16 cellular contexts compared by ENCODE assay signal in genomic region chr1:35852241-35852640, GRCh38. TPM values are rescaled to one million over a fixed set of nuclear protein-coding genes. Genes with fewer than 3 reads are reported as not detected.
DNase-seq lines count a peak whose midpoint lies in the region; ATAC-seq and TF ChIP-seq lines count a peak whose summit lies in the region.
"Had no signal": no experiment of that assay in that cellular context is flagged by ENCODE, and none has a peak within 500 bp of the region (broad histone marks: within the 10 kb centered on the region; RNA-seq: fewer than 3 reads in every experiment).

No MANE protein-coding gene starts in this region.

- TF ChIP-seq POLR2A in gastroesophageal sphincter (IDR thresholded peaks at IDR 0.05) (no peak), sigmoid colon (IDR thresholded peaks at IDR 0.05) (no peak), spleen (IDR thresholded peaks at IDR 0.05) (no peak)

- H3K4me1 ChIP-seq in left ventricle myocardium inferior (peaks cover 56% of the 10 kb centered on the region), gastroesophageal sphincter (peaks cover 14 to 54% (median 19%) of the 10 kb centered on the region in 3 donors), sigmoid colon (peaks cover 0 to 47% (median 36%) of the 10 kb centered on the region in 4 donors), spleen (peaks cover 0 to 13% (median 2%) of the 10 kb centered on the region in 6 donors)
- H3K4me1 ChIP-seq: A549 had no signal

- H3K9me3 ChIP-seq in left ventricle myocardium inferior (replicated peaks) (no peaks in the 10 kb centered on the region), gastroesophageal sphincter (no peaks in the 10 kb centered on the region), sigmoid colon (no peaks in the 10 kb centered on the region), spleen (no peaks in the 10 kb centered on the region)
- H3K9me3 ChIP-seq: A549 had no signal

- ATAC-seq in left ventricle myocardium superior: no peak
- no peak for ATAC-seq in gastroesophageal sphincter
- ATAC-seq in GM19397 (IDR thresholded peaks at IDR 0.05; ENCODE audit: unreplicated experiment): no peak
- ATAC-seq: A549, HCT116, PC-3 had no signal

- H3K4me3 ChIP-seq in left ventricle myocardium inferior: no peak overlapping the region
- H3K4me3 ChIP-seq in gastroesophageal sphincter: no peak overlapping the region
- no peak overlapping the region for H3K4me3 ChIP-seq in sigmoid colon
- no peak overlapping the region for H3K4me3 ChIP-seq in spleen
- H3K4me3 ChIP-seq: A549 had no signal

- TF ChIP-seq CTCF in left ventricle myocardium inferior (IDR thresholded peaks at IDR 0.05; ENCODE audit: borderline replicate concordance): no peak
- no peak for TF ChIP-seq CTCF in gastroesophageal sphincter (IDR thresholded peaks at IDR 0.05)
- no peak for TF ChIP-seq CTCF in sigmoid colon (IDR thresholded peaks at IDR 0.05)
- no peak for TF ChIP-seq CTCF in spleen (IDR thresholded peaks at IDR 0.05 in 8 of 11, conservative IDR thresholded peaks at IDR 0.05 in 3 of 11)

- H3K27ac ChIP-seq in left ventricle myocardium inferior (replicated peaks) (peak overlapping the region; percentile 84), gastroesophageal sphincter (peak overlapping the region; percentile 63 to 83 (median 82)), sigmoid colon (peak overlapping the region; percentile 50 to 82 (median 72)), spleen (no peak overlapping the region)
- H3K27ac ChIP-seq: A549, C4-2B had no signal

- TF ChIP-seq EP300 in gastroesophageal sphincter (IDR thresholded peaks at IDR 0.05) (no peak), sigmoid colon (IDR thresholded peaks at IDR 0.05) (no peak)

- H3K36me3 ChIP-seq in left ventricle myocardium inferior: peaks cover 44% of the 10 kb centered on the region
- peaks cover 0 to 52% of the 10 kb centered on the region in 2 donors for H3K36me3 ChIP-seq in gastroesophageal sphincter
- peaks cover 0 to 40% (median 25%) of the 10 kb centered on the region in 4 donors for H3K36me3 ChIP-seq in sigmoid colon
- H3K36me3 ChIP-seq in spleen: peaks cover 3 to 88% (median 55%) of the 10 kb centered on the region in 6 donors

- H3K27me3 ChIP-seq in left ventricle myocardium inferior (ENCODE audit: low read depth): no peaks in the 10 kb centered on the region
- H3K27me3 ChIP-seq in gastroesophageal sphincter: no peaks in the 10 kb centered on the region
- H3K27me3 ChIP-seq in sigmoid colon: no peaks in the 10 kb centered on the region
- no peaks in the 10 kb centered on the region for H3K27me3 ChIP-seq in spleen (replicated peaks in 1 of 7)

- DNase-seq in left ventricle myocardium inferior: no peak
- no peak for DNase-seq in left ventricle myocardium superior
- no peak for DNase-seq in sigmoid colon
- no peak for DNase-seq in DMS153 (lab: John Stamatoyannopoulos, UW)
- DNase-seq in spleen: no peak
- DNase-seq in NCI-H187 treated with DMSO at 0.1 percent for 48 hours (lab: John Stamatoyannopoulos, UW): no peak
- DNase-seq: NCI-H146, NCI-H2107, NCI-H226, NCI-H526, PC-3 had no signal

- 33 to 44% methylated on average over 2 of the region's 2 CpGs for WGBS in gastroesophageal sphincter (ENCODE audit: low coverage in 1 of 2), 2 donors
- WGBS in sigmoid colon, 2 donors: 36 to 40% methylated on average over 2 of the region's 2 CpGs
- 42 to 50% (median 45%) methylated on average over 2 of the region's 2 CpGs for WGBS in spleen, 5 donors

- intact Hi-C loops in left ventricle myocardium inferior (cut with micrococcal nuclease) (no loop called here), left ventricle myocardium superior (cut with micrococcal nuclease) (no loop called here), sigmoid colon (cut with DNase I) (no loop called here), spleen (cut with DNase I; ENCODE audit: low total_unique reads) (no loop called here)

RNA-seq across cellular contexts. Expression of gene AGO1, which starts 30.8 kb away (rescaled TPM):
- total RNA-seq in left ventricle myocardium inferior: 18.8 TPM
- total RNA-seq in left ventricle myocardium superior: 20.3 TPM
- 10 to 100 TPM; 19.5 to 39.5 (median 24.1) TPM for total RNA-seq in gastroesophageal sphincter
- total RNA-seq in sigmoid colon: 10 to 100 TPM; 17.1 to 26.3 (median 19.6) TPM
- 1 to 10 TPM; 3.0 to 8.9 (median 3.9) TPM for polyA plus RNA-seq in sigmoid colon
- total RNA-seq in spleen: 10 to 100 TPM; 27.4 to 38.2 (median 32.4) TPM
- 1 to 10 TPM; 2.3 to 4.3 (median 2.9) TPM for polyA plus RNA-seq in spleen

RNA-seq across cellular contexts. Expression of gene AGO4, which starts 44.4 kb away (rescaled TPM):
- total RNA-seq in left ventricle myocardium inferior (14.6 TPM), left ventricle myocardium superior (19.0 TPM), gastroesophageal sphincter (10 to 100 TPM; 25.0 to 45.5 (median 31.1) TPM), sigmoid colon (10 to 100 TPM; 16.8 to 29.9 (median 20.6) TPM), spleen (10 to 100 TPM; 25.2 to 73.3 (median 33.9) TPM)
- polyA plus RNA-seq in sigmoid colon (1 to 10 TPM; 3.5 to 6.4 (median 4.8) TPM), spleen (10 to 100 TPM in 1 of 3 donors, 1 to 10 TPM in 2; 6.4 to 11.1 (median 7.7) TPM)

Comparison
In these comparisons a context has a peak if more than half of its experiments do, and no peak if none do; other contexts are left out.
1. H3K27ac ChIP-seq: peak in left ventricle myocardium inferior (single experiment), gastroesophageal sphincter (4 of 4) and sigmoid colon (4 of 4); none in spleen (0 of 8).